In the genomic region with DNA sequence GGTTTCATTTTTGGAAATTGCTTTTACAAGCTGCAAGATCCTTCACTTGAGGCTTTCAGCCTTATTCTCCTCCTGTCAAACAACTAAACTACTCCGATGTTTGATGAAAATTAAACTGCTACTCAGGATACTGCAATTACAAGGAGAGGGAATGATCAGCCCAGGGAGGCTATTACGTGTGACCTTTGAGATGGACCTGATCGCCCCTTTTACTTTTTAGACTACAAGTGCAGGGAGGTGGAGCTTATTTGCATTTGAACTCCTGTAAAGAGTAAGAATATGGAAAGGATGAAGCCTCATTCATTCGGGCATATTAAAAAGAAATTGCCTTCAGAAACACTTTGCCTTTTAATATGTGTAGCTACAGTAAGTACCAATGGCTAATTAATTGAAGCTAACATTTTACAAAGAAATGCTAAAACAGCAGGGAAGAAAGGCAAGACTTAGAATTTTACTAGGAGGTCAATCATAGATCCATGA, we compare ENCODE assay signal across 14 cellular contexts.
DNase-seq lines count a peak whose midpoint lies in the region; ATAC-seq, FAIRE-seq and TF ChIP-seq lines count a peak whose summit lies in the region.
"Had no signal": no experiment of that assay in that cellular context is flagged by ENCODE, and none has a peak within 500 bp of the region (broad histone marks: within the 10 kb centered on the region; RNA-seq: fewer than 3 reads in every experiment).

No MANE protein-coding gene starts in this region.

- no peaks in the 10 kb centered on the region for H3K9me3 ChIP-seq in right cardiac atrium (ENCODE audit: control insufficient read depth, low read length)
- H3K9me3 ChIP-seq in GM12878 (replicated peaks; ENCODE audit: control insufficient read depth, insufficient read depth, low read length), result no peaks in the 10 kb centered on the region
- H3K9me3 ChIP-seq in thoracic aorta, result no peaks in the 10 kb centered on the region
- H3K9me3 ChIP-seq: adrenal gland had no signal

- 83% methylated on average over 4 of the region's 4 CpGs for WGBS in right cardiac atrium
- 76% methylated on average over 4 of the region's 4 CpGs for WGBS in GM12878 (ENCODE audit: insufficient coverage, insufficient replicate concordance, low lambda C conversion rate, missing lambda C conversion rate)

- no peak for DNase-seq in right cardiac atrium
- DNase-seq in Right ventricle myocardium superior, result no peak
- DNase-seq in GM12878 (ENCODE audit: low read depth, low spot score), result no peak
- DNase-seq in memory B cell (ENCODE audit: low spot score in 2 of 2), result no peak
- DNase-seq in thoracic aorta (ENCODE audit: low spot score), result no peak
- DNase-seq in RPMI8226, result no peak
- DNase-seq in NCI-H446 (lab: John Stamatoyannopoulos, UW), result no peak
- DNase-seq: adrenal gland, AML-193, DND-41, GOT3, islet precursor cell, NCI-H774 had no signal

- no TSS peak for BruUV-seq in GM12878 (replicated peaks; lab: Mats Ljungman, UMichigan)

- H3K27me3 ChIP-seq in right cardiac atrium (ENCODE audit: control insufficient read depth, insufficient read depth) (no peaks in the 10 kb centered on the region), GM12878 (replicated peaks in 1 of 2; ENCODE audit: control insufficient read depth in 2 of 2, insufficient read depth in 2 of 2, low read length in 1 of 2) (peaks cover 3 to 10% of the 10 kb centered on the region in 2 experiments; a peak in 3 of 4 replicates), thoracic aorta (replicated peaks; ENCODE audit: insufficient read depth) (no peaks in the 10 kb centered on the region)
- H3K27me3 ChIP-seq: adrenal gland had no signal

- in situ Hi-C loops in GM12878 (cut with MboI), result no loop called here

- no peaks in the 10 kb centered on the region for H3K36me3 Mint-ChIP-seq in memory B cell

- RAD21 ChIA-PET in GM12878 (lab: Charles Lee; ENCODE audit: unreplicated experiment), result interaction anchor here (0.5 kb wide), 1 partner anchor 410 kb away, joined by 3 read pairs; no protein-coding TSS in a partner anchor

- POLR2A ChIA-PET in GM12878 (lab: Charles Lee), result no interaction called here

- intact Hi-C loops in right cardiac atrium (cut with DNase I), result no loop called here
- intact Hi-C loops in Right ventricle myocardium superior (cut with DNase I), result no loop called here
- intact Hi-C loops in GM12878 (cut with micrococcal nuclease; ENCODE audit: unreplicated experiment), result no loop called here

- no peak overlapping the region for H2AFZ ChIP-seq in GM12878 (ENCODE audit: control insufficient read depth, low read depth, low read length)

- ATAC-seq in right cardiac atrium, result no peak
- ATAC-seq in Right ventricle myocardium superior (ENCODE audit: poor library complexity), result no peak
- no peak for ATAC-seq in GM12878
- ATAC-seq in memory B cell (ENCODE audit: low read depth), result no peak
- no peak for ATAC-seq in thoracic aorta (ENCODE audit: insufficient number of reproducible peaks, low FRiP score, low read depth)
- no peak for ATAC-seq in HG03457 (IDR thresholded peaks at IDR 0.05; ENCODE audit: unreplicated experiment)

- H3K79me2 ChIP-seq in GM12878 (ENCODE audit: control insufficient read depth, insufficient read depth, low read length), result no peaks in the 10 kb centered on the region

- no peak for TF ChIP-seq POLR2A in GM12878 (IDR thresholded peaks at IDR 0.05; ENCODE audit: low read depth, low read length)

- no peaks in the 10 kb centered on the region for H3K36me3 ChIP-seq in GM12878 (ENCODE audit: control insufficient read depth in 2 of 2, insufficient read depth in 2 of 2, low read length in 1 of 2)
- no peaks in the 10 kb centered on the region for H3K36me3 ChIP-seq in thoracic aorta
- H3K36me3 ChIP-seq: adrenal gland had no signal

- H3K9me3 Mint-ChIP-seq in memory B cell, result no peaks in the 10 kb centered on the region

- TF ChIP-seq CTCF in GM12878 (IDR thresholded peaks at IDR 0.05 in 2 of 3, conservative IDR thresholded peaks at IDR 0.05 in 1 of 3; ENCODE audit: control insufficient read depth in 2 of 3, extremely low read depth in 1 of 3, insufficient read depth in 1 of 3, low read depth in 3 of 3, low read length in 3 of 3) (no peak), thoracic aorta (IDR thresholded peaks at IDR 0.05) (no peak)

- peaks cover 8% of the 10 kb centered on the region for H3K4me1 Mint-ChIP-seq in memory B cell

- peaks cover 7% of the 10 kb centered on the region for H3K27me3 Mint-ChIP-seq in memory B cell

- SMC1A ChIA-PET in GM12878 (lab: Charles Lee; ENCODE audit: uncharacterized antibody, unreplicated experiment), result interaction anchor here (1.1 to 1.3 kb wide), 2 partner anchors 11 to 15 kb away, joined by 3 read pairs; no protein-coding TSS in a partner anchor

- peak overlapping the region; percentile 46 for H3K4me3 Mint-ChIP-seq in memory B cell

- H4K20me1 ChIP-seq in GM12878 (ENCODE audit: control insufficient read depth, insufficient read depth), result no peaks in the 10 kb centered on the region

- no peak overlapping the region for H3K27ac Mint-ChIP-seq in memory B cell

- H3K4me1 ChIP-seq in right cardiac atrium (ENCODE audit: control insufficient read depth, insufficient read depth, low read length) (peaks cover 2% of the 10 kb centered on the region), GM12878 (ENCODE audit: control insufficient read depth, insufficient read depth, low read length) (no peaks in the 10 kb centered on the region; the same call in 1 of the 2 replicates), thoracic aorta (ENCODE audit: control insufficient read depth in 1 of 2, low read depth in 2 of 2) (peaks cover 8 to 36% of the 10 kb centered on the region in 2 donors)

- H3K4me3 ChIP-seq in right cardiac atrium (ENCODE audit: low read length), result peak overlapping the region; percentile 87
- no peak overlapping the region for H3K4me3 ChIP-seq in GM12878
- H3K4me3 ChIP-seq in thoracic aorta, result peak overlapping the region; percentile 81

- no peak overlapping the region for H3K4me2 ChIP-seq in GM12878 (ENCODE audit: control insufficient read depth, insufficient read depth)

- no peak for TF ChIP-seq EP300 in GM12878 (IDR thresholded peaks at IDR 0.05; ENCODE audit: borderline replicate concordance in 1 of 2, control insufficient read depth in 1 of 2, low read depth in 2 of 2, low read length in 2 of 2)

- H3K27ac ChIP-seq in right cardiac atrium (ENCODE audit: low read length) (no peak overlapping the region), GM12878 (ENCODE audit: control insufficient read depth, insufficient read depth) (no peak overlapping the region), thoracic aorta (no peak overlapping the region)
- H3K27ac ChIP-seq: adrenal gland had no signal

- no peak for TF ChIP-seq RAD21 in GM12878 (IDR thresholded peaks at IDR 0.05; ENCODE audit: insufficient read depth, low read depth, low read length)

- no peak overlapping the region for H3K9ac ChIP-seq in GM12878 (ENCODE audit: control insufficient read depth, insufficient read depth, low read length)

- CTCF ChIA-PET in GM12878 (lab: Yijun Ruan, JAX), result interaction anchor here (6.6 kb wide), 1 partner anchor 25 kb away, joined by 56 read pairs; no protein-coding TSS in a partner anchor

- FAIRE-seq in GM12878 (lab: Jason Lieb, UNC), result peak; percentile 18

TF ChIP-seq in GM12878, 131 proteins besides CTCF, POLR2A, EP300 and RAD21 (continues in another document):
- TF ChIP-seq STAT1 (conservative IDR thresholded peaks at IDR 0.05), result no peak
- TF ChIP-seq, protein P1, sequence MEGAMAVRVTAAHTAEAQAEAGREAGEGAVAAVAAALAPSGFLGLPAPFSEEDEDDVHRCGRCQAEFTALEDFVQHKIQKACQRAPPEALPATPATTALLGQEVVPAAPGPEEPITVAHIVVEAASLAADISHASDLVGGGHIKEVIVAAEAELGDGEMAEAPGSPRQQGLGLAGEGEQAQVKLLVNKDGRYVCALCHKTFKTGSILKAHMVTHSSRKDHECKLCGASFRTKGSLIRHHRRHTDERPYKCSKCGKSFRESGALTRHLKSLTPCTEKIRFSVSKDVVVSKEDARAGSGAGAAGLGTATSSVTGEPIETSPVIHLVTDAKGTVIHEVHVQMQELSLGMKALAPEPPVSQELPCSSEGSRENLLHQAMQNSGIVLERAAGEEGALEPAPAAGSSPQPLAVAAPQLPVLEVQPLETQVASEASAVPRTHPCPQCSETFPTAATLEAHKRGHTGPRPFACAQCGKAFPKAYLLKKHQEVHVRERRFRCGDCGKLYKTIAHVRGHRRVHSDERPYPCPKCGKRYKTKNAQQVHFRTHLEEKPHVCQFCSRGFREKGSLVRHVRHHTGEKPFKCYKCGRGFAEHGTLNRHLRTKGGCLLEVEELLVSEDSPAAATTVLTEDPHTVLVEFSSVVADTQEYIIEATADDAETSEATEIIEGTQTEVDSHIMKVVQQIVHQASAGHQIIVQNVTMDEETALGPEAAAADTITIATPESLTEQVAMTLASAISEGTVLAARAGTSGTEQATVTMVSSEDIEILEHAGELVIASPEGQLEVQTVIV (IDR thresholded peaks at IDR 0.05; ENCODE audit: borderline replicate concordance, partially characterized antibody), result no peak
- TF ChIP-seq SP1 (IDR thresholded peaks at IDR 0.05; ENCODE audit: low read depth, low read length), result no peak
- no peak for TF ChIP-seq FOS (IDR thresholded peaks at IDR 0.05; ENCODE audit: borderline replicate concordance, extremely low read depth, insufficient read length)
- TF ChIP-seq, protein P2, sequence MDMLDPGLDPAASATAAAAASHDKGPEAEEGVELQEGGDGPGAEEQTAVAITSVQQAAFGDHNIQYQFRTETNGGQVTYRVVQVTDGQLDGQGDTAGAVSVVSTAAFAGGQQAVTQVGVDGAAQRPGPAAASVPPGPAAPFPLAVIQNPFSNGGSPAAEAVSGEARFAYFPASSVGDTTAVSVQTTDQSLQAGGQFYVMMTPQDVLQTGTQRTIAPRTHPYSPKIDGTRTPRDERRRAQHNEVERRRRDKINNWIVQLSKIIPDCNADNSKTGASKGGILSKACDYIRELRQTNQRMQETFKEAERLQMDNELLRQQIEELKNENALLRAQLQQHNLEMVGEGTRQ (IDR thresholded peaks at IDR 0.05; ENCODE audit: borderline replicate concordance, low read depth, low read length), result no peak
- no peak for TF ChIP-seq KLF5 (IDR thresholded peaks at IDR 0.05; ENCODE audit: partially characterized antibody)
